ENCODE assay signal across 8 cellular contexts in the genomic region with DNA sequence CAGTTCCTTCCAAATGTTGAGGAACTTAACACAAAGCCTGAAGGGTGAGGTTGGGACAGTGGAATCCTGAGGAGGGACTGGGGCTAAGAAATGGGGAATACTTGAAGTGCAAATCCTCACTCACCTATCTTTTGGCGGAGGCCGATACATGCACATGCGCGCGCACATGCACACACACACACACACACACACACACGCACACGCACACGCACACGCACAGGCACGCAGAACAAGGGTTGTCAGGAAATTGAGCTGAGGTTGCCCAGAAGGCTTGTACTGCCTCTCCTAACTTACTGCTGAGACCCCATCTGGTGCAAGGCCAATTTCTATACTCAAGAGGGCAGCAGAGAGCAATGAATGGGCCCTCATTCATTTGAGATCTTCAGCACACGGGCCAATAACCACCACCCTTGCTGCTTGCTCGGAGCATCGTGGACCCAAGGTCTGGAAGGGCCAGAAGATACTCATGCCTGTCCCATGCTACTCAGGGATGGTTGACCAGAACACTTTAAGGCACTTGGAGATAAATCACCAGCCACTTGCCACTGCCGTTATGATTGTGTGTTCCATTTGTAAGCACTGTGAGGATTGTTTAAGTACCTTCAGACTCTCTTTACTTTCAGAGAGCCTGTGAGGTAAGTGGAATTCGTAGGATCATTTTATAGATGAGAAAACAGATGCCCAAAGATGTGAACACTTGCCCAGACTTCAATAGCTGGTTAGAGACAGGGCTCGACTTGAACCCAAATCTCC. TPM values are rescaled to one million over a fixed set of nuclear protein-coding genes. Genes with fewer than 3 reads are reported as not detected.
A peak's percentile ranks its signal among the peaks of the same experiment; 100 is the strongest.
DNase-seq lines count a peak whose midpoint lies in the region; ATAC-seq lines count a peak whose summit lies in the region.

No MANE protein-coding gene starts in this region.

- no peaks in the 10 kb centered on the region for H3K9me3 Mint-ChIP-seq in CD8-positive, alpha-beta memory T cell
- H3K9me3 Mint-ChIP-seq in activated CD4-positive, alpha-beta T cell treated with anti-CD3 and anti-CD28 coated beads, Interleukin-2, amount 10 ng/mL, durations not matched to agents 24 days and 14 days = no peaks in the 10 kb centered on the region

- no peaks in the 10 kb centered on the region for H3K36me3 Mint-ChIP-seq in CD8-positive, alpha-beta memory T cell
- H3K36me3 Mint-ChIP-seq in activated CD4-positive, alpha-beta T cell treated with anti-CD3 and anti-CD28 coated beads, Interleukin-2, amount 10 ng/mL, durations not matched to agents 24 days and 14 days (ENCODE audit: low read depth) = no peaks in the 10 kb centered on the region

- peak overlapping the region; percentile 24 to 78 (median 43) for H3K4me3 Mint-ChIP-seq in CD8-positive, alpha-beta memory T cell
- peak overlapping the region; percentile 34 for H3K4me3 Mint-ChIP-seq in activated CD4-positive, alpha-beta T cell treated with anti-CD3 and anti-CD28 coated beads, Interleukin-2, amount 10 ng/mL, durations not matched to agents 24 days and 14 days

- peak; percentile 28 to 78 (median 68) for DNase-seq in CD8-positive, alpha-beta memory T cell
- DNase-seq in NCI-H748 (lab: John Stamatoyannopoulos, UW; ENCODE audit: unreplicated experiment) (peak; percentile 79), dermis microvascular lymphatic vessel endothelial cell (ENCODE audit: low read depth in 2 of 2) (peak; percentile 56 to 83), lung microvascular endothelial cell (ENCODE audit: low read depth in 2 of 2) (peak; percentile 83 to 84)
- DNase-seq in activated CD4-positive, alpha-beta T cell treated with anti-CD3 and anti-CD28 coated beads, Interleukin-2, amount 10 ng/mL, durations not matched to agents 24 days and 14 days = peak; percentile 93
- peak; percentile 50 to 53 for DNase-seq in stimulated activated CD8-positive, alpha-beta memory T cell treated with anti-CD3 and anti-CD28 coated beads, Interleukin-15, amount 100 ng/mL, for 48 hours (ENCODE audit: low read depth in 2 of 2)

- no peak overlapping the region for H3K27ac ChIP-seq in CD8-positive, alpha-beta memory T cell (ENCODE audit: low read depth, low read length)

- H3K4me3 ChIP-seq in CD8-positive, alpha-beta memory T cell (ENCODE audit: low read length) = no peak overlapping the region

- H3K27me3 ChIP-seq in CD8-positive, alpha-beta memory T cell (ENCODE audit: insufficient read depth, low read length, poor library complexity, severe bottlenecking) = no peaks in the 10 kb centered on the region

- ATAC-seq in GM19438 (IDR thresholded peaks at IDR 0.05; ENCODE audit: low read depth, unreplicated experiment) (peak; percentile 95), HG03521 (IDR thresholded peaks at IDR 0.05; ENCODE audit: unreplicated experiment) (peak; percentile 92)

- H3K36me3 ChIP-seq in CD8-positive, alpha-beta memory T cell (ENCODE audit: insufficient read depth, low read length) = no peaks in the 10 kb centered on the region

- intact Hi-C loops in activated CD4-positive, alpha-beta T cell treated with anti-CD3 and anti-CD28 coated beads, Interleukin-2, amount 10 ng/mL, durations not matched to agents 24 days and 14 days (cut with micrococcal nuclease) = loop anchor here (1.0 to 2.0 kb wide), 4 partner anchors 17 to 273 kb away; partner anchors contain the start of genes ANKRA2, BTF3 and UTP15

- no peaks in the 10 kb centered on the region for H3K9me3 ChIP-seq in CD8-positive, alpha-beta memory T cell (ENCODE audit: low read length)

- H3K4me1 Mint-ChIP-seq in CD8-positive, alpha-beta memory T cell = peaks cover 7 to 9% (median 8%) of the 10 kb centered on the region in 3 donors
- peaks cover 8% of the 10 kb centered on the region for H3K4me1 Mint-ChIP-seq in activated CD4-positive, alpha-beta T cell treated with anti-CD3 and anti-CD28 coated beads, Interleukin-2, amount 10 ng/mL, durations not matched to agents 24 days and 14 days

- H3K4me1 ChIP-seq in CD8-positive, alpha-beta memory T cell (ENCODE audit: insufficient read depth, low read length) = no peaks in the 10 kb centered on the region

- CTCF ChIA-PET in CD8-positive, alpha-beta memory T cell (lab: Charles Lee) = interaction anchor here (1.0 to 8.8 kb wide), 4 partner anchors 9 to 28 kb away, joined by 3 to 72 read pairs (median 4); partner anchors contain the start of gene BTF3

- peak overlapping the region in 2 of 8 donors; percentile 23 to 65 for H3K27ac Mint-ChIP-seq in CD8-positive, alpha-beta memory T cell
- H3K27ac Mint-ChIP-seq in activated CD4-positive, alpha-beta T cell treated with anti-CD3 and anti-CD28 coated beads, Interleukin-2, amount 10 ng/mL, durations not matched to agents 24 days and 14 days = no peak overlapping the region

- no peaks in the 10 kb centered on the region for H3K27me3 Mint-ChIP-seq in CD8-positive, alpha-beta memory T cell
- no peaks in the 10 kb centered on the region for H3K27me3 Mint-ChIP-seq in activated CD4-positive, alpha-beta T cell treated with anti-CD3 and anti-CD28 coated beads, Interleukin-2, amount 10 ng/mL, durations not matched to agents 24 days and 14 days

- POLR2A ChIA-PET in CD8-positive, alpha-beta memory T cell (lab: Charles Lee) = no interaction called here

RNA-seq across cellular contexts. Expression of gene BTF3, which starts 21.5 kb away (rescaled TPM):
- 1,000 to 10,000 TPM; 1,052 to 1,053 TPM for total RNA-seq in CD8-positive, alpha-beta memory T cell
- 675 TPM for polyA plus RNA-seq in CD8-positive, alpha-beta memory T cell
- 960 and 998 TPM in 2 replicates for total RNA-seq in activated CD4-positive, alpha-beta T cell treated with anti-CD3 and anti-CD28 coated beads, Interleukin-2, amount 10 ng/mL, durations not matched to agents 24 days and 14 days
- total RNA-seq in dermis microvascular lymphatic vessel endothelial cell (206 and 228 TPM in 2 replicates), lung microvascular endothelial cell (193 and 250 TPM in 2 replicates)

RNA-seq across cellular contexts. Expression of gene ANKRA2, which starts 45.7 kb away (rescaled TPM):
- total RNA-seq in CD8-positive, alpha-beta memory T cell = 10 to 100 TPM; 16.4 to 22.3 TPM
- 17.2 TPM for polyA plus RNA-seq in CD8-positive, alpha-beta memory T cell
- 18.5 and 19.7 TPM in 2 replicates for total RNA-seq in activated CD4-positive, alpha-beta T cell treated with anti-CD3 and anti-CD28 coated beads, Interleukin-2, amount 10 ng/mL, durations not matched to agents 24 days and 14 days
- total RNA-seq in dermis microvascular lymphatic vessel endothelial cell = 13.4 and 13.5 TPM in 2 replicates
- 11.3 TPM in 2 replicates for total RNA-seq in lung microvascular endothelial cell

RNA-seq across cellular contexts. Expression of gene UTP15, which starts 45.8 kb away (rescaled TPM):
- total RNA-seq in CD8-positive, alpha-beta memory T cell = 10 to 100 TPM; 53.4 to 56.5 TPM
- 8.9 TPM for polyA plus RNA-seq in CD8-positive, alpha-beta memory T cell
- 59.3 and 61.5 TPM in 2 replicates for total RNA-seq in activated CD4-positive, alpha-beta T cell treated with anti-CD3 and anti-CD28 coated beads, Interleukin-2, amount 10 ng/mL, durations not matched to agents 24 days and 14 days
- total RNA-seq in dermis microvascular lymphatic vessel endothelial cell (12.6 and 15.9 TPM in 2 replicates), lung microvascular endothelial cell (10.2 and 14.1 TPM in 2 replicates)
